ENCODE assay signal across 14 cellular contexts in genomic region chr13:91358384-91358776, GRCh38. TPM values are rescaled to one million over a fixed set of nuclear protein-coding genes. Genes with fewer than 3 reads are reported as not detected.
DNase-seq lines count a peak whose midpoint lies in the region; ATAC-seq, FAIRE-seq and TF ChIP-seq lines count a peak whose summit lies in the region.
"Had no signal": no experiment of that assay in that cellular context is flagged by ENCODE, and none has a peak within 500 bp of the region (broad histone marks: within the 10 kb centered on the region; RNA-seq: fewer than 3 reads in every experiment).

No MANE protein-coding gene starts in this region.

- peak; percentile 18 for TF ChIP-seq POLR2A in GM12892 (IDR thresholded peaks at IDR 0.05; ENCODE audit: low read depth, low read length)

- intact Hi-C loops in lower lobe of right lung (cut with DNase I) = no loop called here

- no peak overlapping the region for H3K4me3 ChIP-seq in lower lobe of right lung
- H3K4me3 ChIP-seq: psoas muscle, SJSA1 had no signal

- H3K27ac ChIP-seq in lower lobe of right lung = no peak overlapping the region
- H3K27ac ChIP-seq: epithelial cell of prostate, psoas muscle, SJSA1 had no signal

- ATAC-seq in HG02885 (IDR thresholded peaks at IDR 0.05; ENCODE audit: poor library complexity, unreplicated experiment) (peak; percentile 35), lower lobe of right lung (peak; percentile 32 to 57), GM18867 (IDR thresholded peaks at IDR 0.05; ENCODE audit: unreplicated experiment) (no peak), GM18858 (IDR thresholded peaks at IDR 0.05; ENCODE audit: unreplicated experiment) (no peak)
- ATAC-seq: psoas muscle had no signal

- H3K4me1 ChIP-seq in lower lobe of right lung = peaks cover 13% of the 10 kb centered on the region
- H3K4me1 ChIP-seq: SJSA1 had no signal

- no peak for FAIRE-seq in GM12892 (lab: Jason Lieb, UNC)

- no peak for TF ChIP-seq CTCF in lower lobe of right lung (IDR thresholded peaks at IDR 0.05)

- no peaks in the 10 kb centered on the region for H3K9me3 ChIP-seq in lower lobe of right lung
- H3K9me3 ChIP-seq: psoas muscle, SJSA1 had no signal

- H3K36me3 ChIP-seq in lower lobe of right lung = peaks cover 37% of the 10 kb centered on the region

- DNase-seq in GM12892 (ENCODE audit: insufficient read length) (no peak), OCI-M1 (lab: John Stamatoyannopoulos, UW) (peak; percentile 64), lower lobe of right lung (no peak), EL (no peak)
- DNase-seq in activated CD4-positive, CD25-positive, alpha-beta regulatory T cell treated with anti-CD3 and anti-CD28 coated beads, Interleukin-2, amount 50 U/mL, for 72 hours = no peak
- DNase-seq: activated gamma-delta T cell treated with Interleukin-2 at 50 U/mL for 16 hours; mammary epithelial cell; psoas muscle; stimulated activated CD4-positive, alpha-beta T cell treated with anti-CD3 and anti-CD28 coated beads, Interleukin-4, amount 100 ng/mL, for 1 hour had no signal

- no peaks in the 10 kb centered on the region for H3K27me3 ChIP-seq in lower lobe of right lung (ENCODE audit: low read depth)
- H3K27me3 ChIP-seq: SJSA1 had no signal

RNA-seq across cellular contexts. Expression of gene MIR17HG, which starts 10.9 kb away (rescaled TPM):
- 8.7 TPM for polyA plus RNA-seq in GM12892 (2012; ENCODE audit: missing spikeins)
- 6.1 TPM for total RNA-seq in lower lobe of right lung

RNA-seq across cellular contexts. Expression of gene GPC5, which starts 40.0 kb away (rescaled TPM):
- 2.7 TPM for polyA plus RNA-seq in GM12892 (2012; ENCODE audit: missing spikeins)
- 8.7 TPM for total RNA-seq in lower lobe of right lung
- total RNA-seq: psoas muscle, SJSA1 had no signal

Comparison
In these comparisons a context has a peak if more than half of its experiments do, and no peak if none do; other contexts are left out.
1. ATAC-seq: peak in HG02885 (single experiment) and lower lobe of right lung (2 of 2); none in GM18867 (single experiment) and GM18858 (single experiment).